2 cellular contexts compared by ENCODE assay signal in genomic region chr10:86319626-86320025, GRCh38.
TF ChIP-seq lines count a peak whose summit lies in the region.

No MANE protein-coding gene starts in this region.

TF ChIP-seq in SK-N-SH treated with all-trans-retinoic acid at 6 μM for 48 hours, 23 proteins besides CTCF, POLR2A, EP300 and RAD21 (continued from another document):
- TF ChIP-seq, protein P1, sequence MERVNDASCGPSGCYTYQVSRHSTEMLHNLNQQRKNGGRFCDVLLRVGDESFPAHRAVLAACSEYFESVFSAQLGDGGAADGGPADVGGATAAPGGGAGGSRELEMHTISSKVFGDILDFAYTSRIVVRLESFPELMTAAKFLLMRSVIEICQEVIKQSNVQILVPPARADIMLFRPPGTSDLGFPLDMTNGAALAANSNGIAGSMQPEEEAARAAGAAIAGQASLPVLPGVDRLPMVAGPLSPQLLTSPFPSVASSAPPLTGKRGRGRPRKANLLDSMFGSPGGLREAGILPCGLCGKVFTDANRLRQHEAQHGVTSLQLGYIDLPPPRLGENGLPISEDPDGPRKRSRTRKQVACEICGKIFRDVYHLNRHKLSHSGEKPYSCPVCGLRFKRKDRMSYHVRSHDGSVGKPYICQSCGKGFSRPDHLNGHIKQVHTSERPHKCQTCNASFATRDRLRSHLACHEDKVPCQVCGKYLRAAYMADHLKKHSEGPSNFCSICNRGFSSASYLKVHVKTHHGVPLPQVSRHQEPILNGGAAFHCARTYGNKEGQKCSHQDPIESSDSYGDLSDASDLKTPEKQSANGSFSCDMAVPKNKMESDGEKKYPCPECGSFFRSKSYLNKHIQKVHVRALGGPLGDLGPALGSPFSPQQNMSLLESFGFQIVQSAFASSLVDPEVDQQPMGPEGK (CRISPR knock-in tag; IDR thresholded peaks at IDR 0.05; ENCODE audit: borderline replicate concordance), result no peak

TF ChIP-seq in GM23338, 12 proteins besides CTCF, POLR2A, EP300 and RAD21 (continued from another document):
- TF ChIP-seq, protein P2, sequence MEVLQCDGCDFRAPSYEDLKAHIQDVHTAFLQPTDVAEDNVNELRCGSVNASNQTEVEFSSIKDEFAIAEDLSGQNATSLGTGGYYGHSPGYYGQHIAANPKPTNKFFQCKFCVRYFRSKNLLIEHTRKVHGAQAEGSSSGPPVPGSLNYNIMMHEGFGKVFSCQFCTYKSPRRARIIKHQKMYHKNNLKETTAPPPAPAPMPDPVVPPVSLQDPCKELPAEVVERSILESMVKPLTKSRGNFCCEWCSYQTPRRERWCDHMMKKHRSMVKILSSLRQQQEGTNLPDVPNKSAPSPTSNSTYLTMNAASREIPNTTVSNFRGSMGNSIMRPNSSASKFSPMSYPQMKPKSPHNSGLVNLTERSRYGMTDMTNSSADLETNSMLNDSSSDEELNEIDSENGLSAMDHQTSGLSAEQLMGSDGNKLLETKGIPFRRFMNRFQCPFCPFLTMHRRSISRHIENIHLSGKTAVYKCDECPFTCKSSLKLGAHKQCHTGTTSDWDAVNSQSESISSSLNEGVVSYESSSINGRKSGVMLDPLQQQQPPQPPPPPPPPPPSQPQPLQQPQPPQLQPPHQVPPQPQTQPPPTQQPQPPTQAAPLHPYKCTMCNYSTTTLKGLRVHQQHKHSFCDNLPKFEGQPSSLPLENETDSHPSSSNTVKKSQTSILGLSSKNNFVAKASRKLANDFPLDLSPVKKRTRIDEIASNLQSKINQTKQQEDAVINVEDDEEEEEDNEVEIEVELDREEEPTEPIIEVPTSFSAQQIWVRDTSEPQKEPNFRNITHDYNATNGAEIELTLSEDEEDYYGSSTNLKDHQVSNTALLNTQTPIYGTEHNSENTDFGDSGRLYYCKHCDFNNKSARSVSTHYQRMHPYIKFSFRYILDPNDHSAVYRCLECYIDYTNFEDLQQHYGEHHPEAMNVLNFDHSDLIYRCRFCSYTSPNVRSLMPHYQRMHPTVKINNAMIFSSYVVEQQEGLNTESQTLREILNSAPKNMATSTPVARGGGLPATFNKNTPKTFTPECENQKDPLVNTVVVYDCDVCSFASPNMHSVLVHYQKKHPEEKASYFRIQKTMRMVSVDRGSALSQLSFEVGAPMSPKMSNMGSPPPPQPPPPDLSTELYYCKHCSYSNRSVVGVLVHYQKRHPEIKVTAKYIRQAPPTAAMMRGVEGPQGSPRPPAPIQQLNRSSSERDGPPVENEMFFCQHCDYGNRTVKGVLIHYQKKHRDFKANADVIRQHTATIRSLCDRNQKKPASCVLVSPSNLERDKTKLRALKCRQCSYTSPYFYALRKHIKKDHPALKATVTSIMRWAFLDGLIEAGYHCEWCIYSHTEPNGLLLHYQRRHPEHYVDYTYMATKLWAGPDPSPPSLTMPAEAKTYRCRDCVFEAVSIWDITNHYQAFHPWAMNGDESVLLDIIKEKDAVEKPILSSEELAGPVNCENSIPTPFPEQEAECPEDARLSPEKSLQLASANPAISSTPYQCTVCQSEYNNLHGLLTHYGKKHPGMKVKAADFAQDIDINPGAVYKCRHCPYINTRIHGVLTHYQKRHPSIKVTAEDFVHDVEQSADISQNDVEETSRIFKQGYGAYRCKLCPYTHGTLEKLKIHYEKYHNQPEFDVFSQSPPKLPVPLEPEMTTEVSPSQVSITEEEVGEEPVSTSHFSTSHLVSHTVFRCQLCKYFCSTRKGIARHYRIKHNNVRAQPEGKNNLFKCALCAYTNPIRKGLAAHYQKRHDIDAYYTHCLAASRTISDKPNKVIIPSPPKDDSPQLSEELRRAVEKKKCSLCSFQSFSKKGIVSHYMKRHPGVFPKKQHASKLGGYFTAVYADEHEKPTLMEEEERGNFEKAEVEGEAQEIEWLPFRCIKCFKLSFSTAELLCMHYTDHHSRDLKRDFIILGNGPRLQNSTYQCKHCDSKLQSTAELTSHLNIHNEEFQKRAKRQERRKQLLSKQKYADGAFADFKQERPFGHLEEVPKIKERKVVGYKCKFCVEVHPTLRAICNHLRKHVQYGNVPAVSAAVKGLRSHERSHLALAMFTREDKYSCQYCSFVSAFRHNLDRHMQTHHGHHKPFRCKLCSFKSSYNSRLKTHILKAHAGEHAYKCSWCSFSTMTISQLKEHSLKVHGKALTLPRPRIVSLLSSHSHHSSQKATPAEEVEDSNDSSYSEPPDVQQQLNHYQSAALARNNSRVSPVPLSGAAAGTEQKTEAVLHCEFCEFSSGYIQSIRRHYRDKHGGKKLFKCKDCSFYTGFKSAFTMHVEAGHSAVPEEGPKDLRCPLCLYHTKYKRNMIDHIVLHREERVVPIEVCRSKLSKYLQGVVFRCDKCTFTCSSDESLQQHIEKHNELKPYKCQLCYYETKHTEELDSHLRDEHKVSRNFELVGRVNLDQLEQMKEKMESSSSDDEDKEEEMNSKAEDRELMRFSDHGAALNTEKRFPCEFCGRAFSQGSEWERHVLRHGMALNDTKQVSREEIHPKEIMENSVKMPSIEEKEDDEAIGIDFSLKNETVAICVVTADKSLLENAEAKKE (CRISPR knock-in tag; IDR thresholded peaks at IDR 0.05), result no peak
- no peak for TF ChIP-seq POLR2AphosphoS5 (IDR thresholded peaks at IDR 0.05; ENCODE audit: low read depth)
- no peak for TF ChIP-seq ZNF331 (CRISPR knock-in tag; IDR thresholded peaks at IDR 0.05; ENCODE audit: low read depth)
- TF ChIP-seq STAT1 (IDR thresholded peaks at IDR 0.05; ENCODE audit: unreplicated experiment), result no peak
- TF ChIP-seq ZNF114 (CRISPR knock-in tag; IDR thresholded peaks at IDR 0.05), result no peak
- no peak for TF ChIP-seq CREB1 (CRISPR knock-in tag; IDR thresholded peaks at IDR 0.05; ENCODE audit: low read depth)
- TF ChIP-seq NANOG (IDR thresholded peaks at IDR 0.05; ENCODE audit: borderline replicate concordance), result no peak
- no peak for TF ChIP-seq EZH2phosphoT487 (IDR thresholded peaks at IDR 0.05; ENCODE audit: unreplicated experiment)
- TF ChIP-seq ETS1 (IDR thresholded peaks at IDR 0.05), result no peak
- no peak for TF ChIP-seq EZH2 (IDR thresholded peaks at IDR 0.05; ENCODE audit: low read depth, unreplicated experiment)
